Comparison of ENCODE assay signal across 1 cellular context in the genomic region with DNA sequence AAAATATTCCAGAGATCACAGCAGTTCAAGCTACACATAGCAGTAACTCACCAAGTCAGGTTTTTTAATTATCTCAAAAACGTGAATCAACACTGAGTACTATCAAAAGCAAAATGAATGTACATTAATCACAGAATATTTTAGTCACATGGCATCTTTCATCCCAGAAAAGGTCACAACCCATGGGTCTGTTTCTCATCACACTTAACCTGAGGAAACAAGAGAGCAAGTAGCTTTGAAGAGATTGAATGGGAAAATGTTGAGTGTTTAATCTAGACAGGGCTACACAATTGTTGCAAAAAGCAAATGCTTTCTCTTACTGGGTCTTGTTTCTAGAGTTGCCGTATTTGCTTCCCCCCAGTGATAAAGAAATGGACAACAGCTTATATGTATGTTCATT.
TF ChIP-seq lines count a peak whose summit lies in the region.

No MANE protein-coding gene starts in this region.

TF ChIP-seq in GM23338, 12 proteins besides CTCF, POLR2A, EP300 and RAD21 (continued from another document):
- TF ChIP-seq, protein P1, sequence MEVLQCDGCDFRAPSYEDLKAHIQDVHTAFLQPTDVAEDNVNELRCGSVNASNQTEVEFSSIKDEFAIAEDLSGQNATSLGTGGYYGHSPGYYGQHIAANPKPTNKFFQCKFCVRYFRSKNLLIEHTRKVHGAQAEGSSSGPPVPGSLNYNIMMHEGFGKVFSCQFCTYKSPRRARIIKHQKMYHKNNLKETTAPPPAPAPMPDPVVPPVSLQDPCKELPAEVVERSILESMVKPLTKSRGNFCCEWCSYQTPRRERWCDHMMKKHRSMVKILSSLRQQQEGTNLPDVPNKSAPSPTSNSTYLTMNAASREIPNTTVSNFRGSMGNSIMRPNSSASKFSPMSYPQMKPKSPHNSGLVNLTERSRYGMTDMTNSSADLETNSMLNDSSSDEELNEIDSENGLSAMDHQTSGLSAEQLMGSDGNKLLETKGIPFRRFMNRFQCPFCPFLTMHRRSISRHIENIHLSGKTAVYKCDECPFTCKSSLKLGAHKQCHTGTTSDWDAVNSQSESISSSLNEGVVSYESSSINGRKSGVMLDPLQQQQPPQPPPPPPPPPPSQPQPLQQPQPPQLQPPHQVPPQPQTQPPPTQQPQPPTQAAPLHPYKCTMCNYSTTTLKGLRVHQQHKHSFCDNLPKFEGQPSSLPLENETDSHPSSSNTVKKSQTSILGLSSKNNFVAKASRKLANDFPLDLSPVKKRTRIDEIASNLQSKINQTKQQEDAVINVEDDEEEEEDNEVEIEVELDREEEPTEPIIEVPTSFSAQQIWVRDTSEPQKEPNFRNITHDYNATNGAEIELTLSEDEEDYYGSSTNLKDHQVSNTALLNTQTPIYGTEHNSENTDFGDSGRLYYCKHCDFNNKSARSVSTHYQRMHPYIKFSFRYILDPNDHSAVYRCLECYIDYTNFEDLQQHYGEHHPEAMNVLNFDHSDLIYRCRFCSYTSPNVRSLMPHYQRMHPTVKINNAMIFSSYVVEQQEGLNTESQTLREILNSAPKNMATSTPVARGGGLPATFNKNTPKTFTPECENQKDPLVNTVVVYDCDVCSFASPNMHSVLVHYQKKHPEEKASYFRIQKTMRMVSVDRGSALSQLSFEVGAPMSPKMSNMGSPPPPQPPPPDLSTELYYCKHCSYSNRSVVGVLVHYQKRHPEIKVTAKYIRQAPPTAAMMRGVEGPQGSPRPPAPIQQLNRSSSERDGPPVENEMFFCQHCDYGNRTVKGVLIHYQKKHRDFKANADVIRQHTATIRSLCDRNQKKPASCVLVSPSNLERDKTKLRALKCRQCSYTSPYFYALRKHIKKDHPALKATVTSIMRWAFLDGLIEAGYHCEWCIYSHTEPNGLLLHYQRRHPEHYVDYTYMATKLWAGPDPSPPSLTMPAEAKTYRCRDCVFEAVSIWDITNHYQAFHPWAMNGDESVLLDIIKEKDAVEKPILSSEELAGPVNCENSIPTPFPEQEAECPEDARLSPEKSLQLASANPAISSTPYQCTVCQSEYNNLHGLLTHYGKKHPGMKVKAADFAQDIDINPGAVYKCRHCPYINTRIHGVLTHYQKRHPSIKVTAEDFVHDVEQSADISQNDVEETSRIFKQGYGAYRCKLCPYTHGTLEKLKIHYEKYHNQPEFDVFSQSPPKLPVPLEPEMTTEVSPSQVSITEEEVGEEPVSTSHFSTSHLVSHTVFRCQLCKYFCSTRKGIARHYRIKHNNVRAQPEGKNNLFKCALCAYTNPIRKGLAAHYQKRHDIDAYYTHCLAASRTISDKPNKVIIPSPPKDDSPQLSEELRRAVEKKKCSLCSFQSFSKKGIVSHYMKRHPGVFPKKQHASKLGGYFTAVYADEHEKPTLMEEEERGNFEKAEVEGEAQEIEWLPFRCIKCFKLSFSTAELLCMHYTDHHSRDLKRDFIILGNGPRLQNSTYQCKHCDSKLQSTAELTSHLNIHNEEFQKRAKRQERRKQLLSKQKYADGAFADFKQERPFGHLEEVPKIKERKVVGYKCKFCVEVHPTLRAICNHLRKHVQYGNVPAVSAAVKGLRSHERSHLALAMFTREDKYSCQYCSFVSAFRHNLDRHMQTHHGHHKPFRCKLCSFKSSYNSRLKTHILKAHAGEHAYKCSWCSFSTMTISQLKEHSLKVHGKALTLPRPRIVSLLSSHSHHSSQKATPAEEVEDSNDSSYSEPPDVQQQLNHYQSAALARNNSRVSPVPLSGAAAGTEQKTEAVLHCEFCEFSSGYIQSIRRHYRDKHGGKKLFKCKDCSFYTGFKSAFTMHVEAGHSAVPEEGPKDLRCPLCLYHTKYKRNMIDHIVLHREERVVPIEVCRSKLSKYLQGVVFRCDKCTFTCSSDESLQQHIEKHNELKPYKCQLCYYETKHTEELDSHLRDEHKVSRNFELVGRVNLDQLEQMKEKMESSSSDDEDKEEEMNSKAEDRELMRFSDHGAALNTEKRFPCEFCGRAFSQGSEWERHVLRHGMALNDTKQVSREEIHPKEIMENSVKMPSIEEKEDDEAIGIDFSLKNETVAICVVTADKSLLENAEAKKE (CRISPR knock-in tag; IDR thresholded peaks at IDR 0.05) = no peak
- TF ChIP-seq EZH2phosphoT487 (IDR thresholded peaks at IDR 0.05; ENCODE audit: unreplicated experiment) = no peak
- TF ChIP-seq NANOG (IDR thresholded peaks at IDR 0.05; ENCODE audit: borderline replicate concordance) = no peak
- TF ChIP-seq, protein P2, sequence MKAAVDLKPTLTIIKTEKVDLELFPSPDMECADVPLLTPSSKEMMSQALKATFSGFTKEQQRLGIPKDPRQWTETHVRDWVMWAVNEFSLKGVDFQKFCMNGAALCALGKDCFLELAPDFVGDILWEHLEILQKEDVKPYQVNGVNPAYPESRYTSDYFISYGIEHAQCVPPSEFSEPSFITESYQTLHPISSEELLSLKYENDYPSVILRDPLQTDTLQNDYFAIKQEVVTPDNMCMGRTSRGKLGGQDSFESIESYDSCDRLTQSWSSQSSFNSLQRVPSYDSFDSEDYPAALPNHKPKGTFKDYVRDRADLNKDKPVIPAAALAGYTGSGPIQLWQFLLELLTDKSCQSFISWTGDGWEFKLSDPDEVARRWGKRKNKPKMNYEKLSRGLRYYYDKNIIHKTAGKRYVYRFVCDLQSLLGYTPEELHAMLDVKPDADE (IDR thresholded peaks at IDR 0.05) = no peak
- no peak for TF ChIP-seq STAT1 (IDR thresholded peaks at IDR 0.05; ENCODE audit: unreplicated experiment)
- no peak for TF ChIP-seq ZNF331 (CRISPR knock-in tag; IDR thresholded peaks at IDR 0.05; ENCODE audit: low read depth)
- TF ChIP-seq JUNB (IDR thresholded peaks at IDR 0.05; ENCODE audit: unreplicated experiment) = no peak
